1 cellular context compared by ENCODE assay signal in the genomic region with DNA sequence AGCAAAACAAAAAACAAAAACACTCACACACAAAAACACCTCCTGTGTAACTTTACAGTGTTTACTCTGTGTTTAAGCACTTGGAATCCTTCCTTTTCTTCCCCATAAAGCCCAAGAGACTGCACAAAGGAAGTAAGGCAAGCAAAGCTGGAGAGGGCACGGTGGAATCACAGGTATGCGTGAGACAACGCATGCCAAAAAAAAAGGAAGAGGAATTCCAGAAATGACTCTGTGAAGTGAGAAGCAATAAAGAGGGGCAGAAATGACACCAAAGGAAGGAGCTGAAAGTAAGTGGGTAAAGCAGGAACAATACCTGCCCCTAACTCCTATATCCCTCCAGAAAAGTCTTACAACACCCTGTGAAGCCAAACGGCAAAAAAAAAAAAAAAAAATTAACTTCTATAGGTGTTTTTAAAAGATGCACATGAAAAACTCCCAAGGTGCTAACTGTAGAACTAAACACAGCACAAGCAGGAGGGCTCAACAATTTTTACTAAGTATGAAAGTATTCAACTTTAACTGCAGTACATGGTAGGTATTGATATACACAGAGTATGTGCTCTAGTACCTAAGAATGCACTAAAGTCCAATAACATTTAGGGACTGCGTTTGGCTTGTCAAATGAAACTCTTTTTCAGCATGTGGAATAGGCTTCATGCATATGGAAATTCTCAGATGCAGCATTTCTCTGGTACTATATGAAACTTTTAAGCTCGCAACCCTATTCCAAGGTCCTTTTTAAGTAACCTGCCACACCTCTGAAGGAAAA.
TF ChIP-seq lines count a peak whose summit lies in the region.

No MANE protein-coding gene starts in this region.

TF ChIP-seq in IMR-90, 13 proteins besides CTCF, POLR2A, EP300 and RAD21:
- no peak for TF ChIP-seq CHD1 (IDR thresholded peaks at IDR 0.05; ENCODE audit: low read depth, low read length)
- TF ChIP-seq, protein P1, sequence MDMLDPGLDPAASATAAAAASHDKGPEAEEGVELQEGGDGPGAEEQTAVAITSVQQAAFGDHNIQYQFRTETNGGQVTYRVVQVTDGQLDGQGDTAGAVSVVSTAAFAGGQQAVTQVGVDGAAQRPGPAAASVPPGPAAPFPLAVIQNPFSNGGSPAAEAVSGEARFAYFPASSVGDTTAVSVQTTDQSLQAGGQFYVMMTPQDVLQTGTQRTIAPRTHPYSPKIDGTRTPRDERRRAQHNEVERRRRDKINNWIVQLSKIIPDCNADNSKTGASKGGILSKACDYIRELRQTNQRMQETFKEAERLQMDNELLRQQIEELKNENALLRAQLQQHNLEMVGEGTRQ (IDR thresholded peaks at IDR 0.05; ENCODE audit: low read depth, low read length): no peak
- TF ChIP-seq CEBPB (IDR thresholded peaks at IDR 0.05; ENCODE audit: low read depth, low read length): no peak
- TF ChIP-seq RCOR1 (IDR thresholded peaks at IDR 0.05; ENCODE audit: insufficient replicate concordance, low read length): no peak
- no peak for TF ChIP-seq BHLHE40 (IDR thresholded peaks at IDR 0.05; ENCODE audit: low read depth, low read length)
- TF ChIP-seq MAZ (IDR thresholded peaks at IDR 0.05; ENCODE audit: borderline replicate concordance, low read depth, low read length): no peak
- no peak for TF ChIP-seq SMC3 (IDR thresholded peaks at IDR 0.05; ENCODE audit: low read depth, low read length)
- no peak for TF ChIP-seq MXI1 (IDR thresholded peaks at IDR 0.05; ENCODE audit: borderline replicate concordance, low read depth, low read length)
- TF ChIP-seq MAFK (IDR thresholded peaks at IDR 0.05; ENCODE audit: low read depth, low read length): no peak
- no peak for TF ChIP-seq FOS (IDR thresholded peaks at IDR 0.05; ENCODE audit: low read depth, low read length)
- TF ChIP-seq NFE2L2 (IDR thresholded peaks at IDR 0.05; ENCODE audit: low read depth, low read length): no peak
- TF ChIP-seq RFX5 (IDR thresholded peaks at IDR 0.05; ENCODE audit: low read depth, low read length): no peak
- no peak for TF ChIP-seq ELK1 (IDR thresholded peaks at IDR 0.05; ENCODE audit: borderline replicate concordance, low read depth, low read length)
